ENCODE assay signal across 13 cellular contexts in genomic region chr12:9347328-9348127, GRCh38.
DNase-seq lines count a peak whose midpoint lies in the region; ATAC-seq and TF ChIP-seq lines count a peak whose summit lies in the region.
"Had no signal": no experiment of that assay in that cellular context is flagged by ENCODE, and none has a peak within 500 bp of the region (broad histone marks: within the 10 kb centered on the region; RNA-seq: fewer than 3 reads in every experiment).

No MANE protein-coding gene starts in this region.

- peaks cover 8 to 9% of the 10 kb centered on the region in 2 experiments; a peak in 4 of 5 replicates for H3K9me3 Mint-ChIP-seq in H9
- H3K9me3 Mint-ChIP-seq: CD8-positive, alpha-beta T cell had no signal

- H3K4me1 ChIP-seq in H9 (ENCODE audit: insufficient read depth, low read length) (no peaks in the 10 kb centered on the region), colonic mucosa (no peaks in the 10 kb centered on the region)
- H3K4me1 ChIP-seq: gastrocnemius medialis had no signal

- H4K91ac ChIP-seq in H9 (ENCODE audit: insufficient read length, low read depth, low read length) = no peak overlapping the region

- H3K23ac ChIP-seq in H9 (ENCODE audit: insufficient read length, low read depth, low read length) = no peak overlapping the region

- peaks cover 4% of the 10 kb centered on the region for H3K9me3 ChIP-seq in H9 (ENCODE audit: control insufficient read depth, low read depth, low read length)
- no peaks in the 10 kb centered on the region for H3K9me3 ChIP-seq in colonic mucosa
- no peaks in the 10 kb centered on the region for H3K9me3 ChIP-seq in T-helper 17 cell (ENCODE audit: control insufficient read depth, low read length, poor library complexity, severe bottlenecking)
- H3K9me3 ChIP-seq: gastrocnemius medialis, testis had no signal

- H3K4me3 Mint-ChIP-seq in H9 (no peak overlapping the region), T-helper 17 cell (no peak overlapping the region)
- H3K4me3 Mint-ChIP-seq: CD8-positive, alpha-beta T cell had no signal

- ATAC-seq in T-helper 17 cell = no peak
- ATAC-seq: CD8-positive, alpha-beta T cell; gastrocnemius medialis had no signal

- H3K14ac ChIP-seq in H9 (ENCODE audit: insufficient read depth, low read length) = no peak overlapping the region

- H2BK15ac ChIP-seq in H9 (ENCODE audit: low read depth, low read length) = no peak overlapping the region

- WGBS in H9 (ENCODE audit: extremely low coverage, insufficient read length, low lambda C conversion rate) = no CpG with 5 or more reads among the region's 5 CpGs

- H3K27me3 Mint-ChIP-seq in H9 (ENCODE audit: low read depth) = peaks cover 3% of the 10 kb centered on the region; the same call in 1 of the 2 replicates
- no peaks in the 10 kb centered on the region for H3K27me3 Mint-ChIP-seq in T-helper 17 cell

- intact Hi-C loops in colonic mucosa (cut with DNase I) = no loop called here

- no peak overlapping the region for H2BK5ac ChIP-seq in H9 (ENCODE audit: insufficient read length, low read length)

- H2AK5ac ChIP-seq in H9 (ENCODE audit: insufficient read length, low read length) = no peak overlapping the region

- no peak overlapping the region for H4K5ac ChIP-seq in H9 (ENCODE audit: insufficient read length, low read depth, low read length)

- H3K4me3 ChIP-seq in fibroblast of pulmonary artery (replicated peaks; ENCODE audit: low read depth, low read length) (no peak overlapping the region), colonic mucosa (no peak overlapping the region)
- H3K4me3 ChIP-seq: gastrocnemius medialis, SK-N-MC, testis had no signal

- no peak overlapping the region for H3K4ac ChIP-seq in H9 (ENCODE audit: low read depth, low read length)

- H3K27ac ChIP-seq in H9 (ENCODE audit: insufficient read length, low read depth, low read length) (no peak overlapping the region), colonic mucosa (no peak overlapping the region)
- H3K27ac ChIP-seq: gastrocnemius medialis, SK-N-MC had no signal

- TF ChIP-seq CTCF in H9 (conservative IDR thresholded peaks at IDR 0.05) = no peak
- TF ChIP-seq CTCF in fibroblast of pulmonary artery (IDR thresholded peaks at IDR 0.05; ENCODE audit: low read length, missing control alignments) = no peak
- no peak for TF ChIP-seq CTCF in colonic mucosa (IDR thresholded peaks at IDR 0.05)

- H3K4me1 Mint-ChIP-seq in H9 (peaks cover 0 to 7% of the 10 kb centered on the region in 2 experiments; a peak in 2 of 4 replicates), T-helper 17 cell (peaks cover 6% of the 10 kb centered on the region)

- no peak overlapping the region for H2BK120ac ChIP-seq in H9 (ENCODE audit: low read depth, low read length, poor library complexity, severe bottlenecking)

- H3K18ac ChIP-seq in H9 (ENCODE audit: insufficient read length, low read depth, low read length) = no peak overlapping the region

- no peak overlapping the region for H3K9ac ChIP-seq in H9 (ENCODE audit: extremely low read depth, insufficient read length, low read length)
- H3K9ac ChIP-seq in colonic mucosa (ENCODE audit: low read depth in 2 of 2, low read length in 2 of 2) = no peak overlapping the region

- no peaks in the 10 kb centered on the region for H3K27me3 ChIP-seq in H9 (ENCODE audit: insufficient read depth, low read length)
- no peaks in the 10 kb centered on the region for H3K27me3 ChIP-seq in colonic mucosa
- H3K27me3 ChIP-seq: gastrocnemius medialis, testis had no signal

- H3T11ph ChIP-seq in H9 (ENCODE audit: low read length) = no peak overlapping the region

- H3K23me2 ChIP-seq in H9 (ENCODE audit: insufficient read length, low read depth, low read length, poor library complexity, severe bottlenecking) = no peaks in the 10 kb centered on the region

- no peaks in the 10 kb centered on the region for H4K20me1 ChIP-seq in H9 (ENCODE audit: control insufficient read depth, insufficient read depth, insufficient read length)

- H3K4me2 ChIP-seq in H9 (ENCODE audit: insufficient read depth, insufficient read length, low read length) = no peak overlapping the region

- H2BK20ac ChIP-seq in H9 (ENCODE audit: low read depth, low read length, poor library complexity, severe bottlenecking) = no peak overlapping the region

- H3K56ac ChIP-seq in H9 (ENCODE audit: insufficient read length, low read depth, low read length) = no peak overlapping the region

- H3K27ac Mint-ChIP-seq in H9 = no peak overlapping the region
- H3K27ac Mint-ChIP-seq in T-helper 17 cell = no peak overlapping the region
- H3K27ac Mint-ChIP-seq: CD8-positive, alpha-beta T cell had no signal

- H3K79me2 ChIP-seq in H9 (ENCODE audit: insufficient read depth, low read length) = no peaks in the 10 kb centered on the region

- H2AFZ ChIP-seq in H9 (ENCODE audit: low read length) = no peak overlapping the region

- no peak overlapping the region for H2BK12ac ChIP-seq in H9 (ENCODE audit: insufficient read length, low read depth, low read length)

- H3K36me3 Mint-ChIP-seq in H9 (ENCODE audit: insufficient read depth in 1 of 3, low read depth in 3 of 3) (peaks cover 19 to 28% (median 26%) of the 10 kb centered on the region in 3 experiments), T-helper 17 cell (ENCODE audit: low read depth) (no peaks in the 10 kb centered on the region)
- H3K36me3 Mint-ChIP-seq: CD8-positive, alpha-beta T cell had no signal

- H3K79me1 ChIP-seq in H9 (ENCODE audit: insufficient read depth, low read depth, low read length, poor library complexity, severe bottlenecking) = no peaks in the 10 kb centered on the region

- no peak overlapping the region for H4K8ac ChIP-seq in H9 (replicated peaks; ENCODE audit: insufficient read length, low read depth, low read length)

- peak; percentile 42 for DNase-seq in AG20443 (ENCODE audit: low spot score)
- peak; percentile 11 for DNase-seq in H9
- DNase-seq in UCSD-AML1 (lab: John Stamatoyannopoulos, UW; ENCODE audit: unreplicated experiment) = peak; percentile 20
- peak; percentile 23 for DNase-seq in fibroblast of pulmonary artery (ENCODE audit: low read depth)
- no peak for DNase-seq in DMS153 treated with DMSO at 0.1 percent for 48 hours (lab: John Stamatoyannopoulos, UW; ENCODE audit: unreplicated experiment)
- DNase-seq in colonic mucosa = no peak
- DNase-seq in T-helper 17 cell = no peak
- no peak for DNase-seq in D341Med (ENCODE audit: low spot score)
- DNase-seq: CD8-positive, alpha-beta T cell; gastrocnemius medialis; NCI-H774; testis had no signal

- no peaks in the 10 kb centered on the region for H3K36me3 ChIP-seq in colonic mucosa
- H3K36me3 ChIP-seq: gastrocnemius medialis had no signal

Comparison
In these comparisons a context has a peak if more than half of its experiments do, and no peak if none do; other contexts are left out.
1. DNase-seq: peak in AG20443 (single experiment), H9 (single experiment), UCSD-AML1 (single experiment) and fibroblast of pulmonary artery (single experiment); none in DMS153 treated with DMSO at 0.1 percent for 48 hours (single experiment), colonic mucosa (single experiment), T-helper 17 cell (0 of 3) and D341Med (single experiment).